Comparison of ENCODE assay signal across 25 cellular contexts in genomic region chr22:33315954-33316353, GRCh38.
"Had no signal": no experiment of that assay in that cellular context is flagged by ENCODE, and none has a peak within 500 bp of the region (broad histone marks: within the 10 kb centered on the region; RNA-seq: fewer than 3 reads in every experiment).

No MANE protein-coding gene starts in this region.

- H3K79me2 ChIP-seq: hepatocyte had no signal

- H3K4me2 ChIP-seq: hepatocyte, neural progenitor cell, smooth muscle cell had no signal

- DNase-seq: dermis blood vessel endothelial cell; effector memory CD4-positive, alpha-beta T cell; foreskin keratinocyte; heart left ventricle; kidney; mesenchymal stem cell; mucosa of descending colon; naive thymus-derived CD4-positive, alpha-beta T cell; nucleus accumbens; stimulated activated CD4-positive, alpha-beta T cell treated with anti-CD3 and anti-CD28 coated beads, Interleukin-2, amount 100 ng/mL, for 24 hours; stimulated activated CD4-positive, alpha-beta T cell treated with anti-CD3 and anti-CD28 coated beads, Interleukin-4, amount 100 ng/mL, for 4 hours; stimulated activated naive CD4-positive, alpha-beta T cell; stimulated activated naive CD8-positive, alpha-beta T cell treated with anti-CD3 and anti-CD28 coated beads, Interleukin-15, amount 100 ng/mL, for 72 hours; thyroid gland had no signal

- H3K36me3 ChIP-seq: neural progenitor cell, prostate gland, thyroid gland had no signal

- H3K4me3 ChIP-seq: coronary artery, esophagus muscularis mucosa, gastroesophageal sphincter, heart left ventricle, hepatocyte, lung, mucosa of descending colon, neural progenitor cell, prostate gland, right atrium auricular region, smooth muscle cell, thyroid gland had no signal

- H3K27ac ChIP-seq: coronary artery, esophagus muscularis mucosa, foreskin keratinocyte, gastroesophageal sphincter, heart left ventricle, hepatocyte, neural progenitor cell, prostate gland, right atrium auricular region, thyroid gland had no signal

- H3K9ac ChIP-seq: neural progenitor cell had no signal

- ATAC-seq: foreskin keratinocyte; gastroesophageal sphincter; heart left ventricle; left lobe of liver; mucosa of descending colon; naive thymus-derived CD4-positive, alpha-beta T cell; sciatic nerve; stimulated activated naive CD8-positive, alpha-beta T cell treated with anti-CD3 and anti-CD28 coated beads, Interleukin-15, amount 100 ng/mL, for 72 hours had no signal

- H3K9me3 ChIP-seq: esophagus muscularis mucosa, gastroesophageal sphincter, heart left ventricle, mucosa of descending colon, prostate gland, right atrium auricular region, thyroid gland had no signal

- H2AFZ ChIP-seq: hepatocyte, neural progenitor cell had no signal

- H3K4me1 ChIP-seq: esophagus muscularis mucosa, gastroesophageal sphincter, heart left ventricle, neural progenitor cell, prostate gland, right atrium auricular region, thyroid gland had no signal

- H3K27me3 ChIP-seq: esophagus muscularis mucosa, foreskin keratinocyte, gastroesophageal sphincter, heart left ventricle, hepatocyte, neural progenitor cell, right atrium auricular region, thyroid gland had no signal
